In genomic region chr12:6890789-6891624, GRCh38 we compare ENCODE assay signal across 8 cellular contexts. TPM values are rescaled to one million over a fixed set of nuclear protein-coding genes. Genes with fewer than 3 reads are reported as not detected.
DNase-seq lines count a peak whose midpoint lies in the region; ATAC-seq, FAIRE-seq and TF ChIP-seq lines count a peak whose summit lies in the region.

No MANE protein-coding gene starts in this region.

- ATAC-seq in HG02884 (IDR thresholded peaks at IDR 0.05; ENCODE audit: unreplicated experiment), result peak; percentile 91
- ATAC-seq in left ventricle myocardium superior, result peak; percentile 98
- ATAC-seq in psoas muscle, result peak; percentile 99 to 100 (median 99)

- H3K27me3 ChIP-seq in psoas muscle (ENCODE audit: insufficient read depth in 3 of 3, low read length in 2 of 3), result no peaks in the 10 kb centered on the region

- WGBS in psoas muscle, 3 donors, result 1 to 3% (median 1%) methylated on average over 45 to 67 of the region's 67 CpGs

- DNase-seq in NCI-H146 treated with DMSO at 0.1 percent for 48 hours (lab: John Stamatoyannopoulos, UW; ENCODE audit: unreplicated experiment) (peak; percentile 97), T-helper 1 cell (peak; percentile 98 to 100 (median 99)), amniotic stem cell (lab: John Stamatoyannopoulos, UW) (peak; percentile 94), left ventricle myocardium superior (peak; percentile 100), psoas muscle (peak; percentile 98 to 99), urothelium cell line (ENCODE audit: low spot score) (peak; percentile 99)

- peak; percentile 89 for TF ChIP-seq CTCF in psoas muscle (IDR thresholded peaks at IDR 0.05)

- no peaks in the 10 kb centered on the region for H3K4me1 ChIP-seq in psoas muscle

- TF ChIP-seq POLR2A in GM15510 (IDR thresholded peaks at IDR 0.05; ENCODE audit: borderline replicate concordance, extremely low read depth, insufficient read length), result peak; percentile 80

- H3K36me3 ChIP-seq in psoas muscle (ENCODE audit: insufficient read depth in 1 of 2, low read depth in 1 of 2), result no peaks in the 10 kb centered on the region

- peak overlapping the region; percentile 81 for H3K27ac ChIP-seq in psoas muscle

- H3K9me3 ChIP-seq in psoas muscle, result no peaks in the 10 kb centered on the region

- peak; percentile 90 for FAIRE-seq in urothelium cell line (lab: Jason Lieb, UNC)

- intact Hi-C loops in left ventricle myocardium superior (cut with micrococcal nuclease) (no loop called here), psoas muscle (cut with DNase I) (no loop called here)

- H3K4me3 ChIP-seq in psoas muscle, result peak overlapping the region; percentile 68

RNA-seq across cellular contexts. Expression of gene LRRC23, which starts 13.6 kb away (rescaled TPM):
- total RNA-seq in left ventricle myocardium superior, result 7.7 TPM
- total RNA-seq in psoas muscle, result 10 to 100 TPM; 10.2 to 14.9 (median 12.5) TPM
- polyA plus RNA-seq in psoas muscle, result 10 to 100 TPM in 2 of 3 donors, 1 to 10 TPM in 1; 9.5 to 29.0 (median 14.3) TPM

RNA-seq across cellular contexts. Expression of gene SPSB2, which starts 17.9 kb away (rescaled TPM):
- total RNA-seq in left ventricle myocardium superior (2.2 TPM), psoas muscle (1 to 10 TPM; 2.4 to 4.5 (median 3.2) TPM)
- polyA plus RNA-seq in psoas muscle, result 10 to 100 TPM in 1 of 3 donors, 1 to 10 TPM in 2; 4.3 to 10.2 (median 6.7) TPM

RNA-seq across cellular contexts. Expression of gene ENO2, which starts 23.4 kb away (rescaled TPM):
- 12.0 TPM for total RNA-seq in left ventricle myocardium superior
- 1 to 10 TPM; 2.0 to 4.6 (median 2.3) TPM for total RNA-seq in psoas muscle
- 1 to 10 TPM; 1.4 to 2.0 (median 1.8) TPM for polyA plus RNA-seq in psoas muscle

RNA-seq across cellular contexts. Expression of gene TPI1, which starts 23.7 kb away (rescaled TPM):
- 855 TPM for total RNA-seq in left ventricle myocardium superior
- 100 to 1,000 TPM; 537 to 822 (median 624) TPM for total RNA-seq in psoas muscle
- 100 to 1,000 TPM; 588 to 952 (median 847) TPM for polyA plus RNA-seq in psoas muscle

RNA-seq across cellular contexts. Expression of gene ATN1, which starts 36.8 kb away (rescaled TPM):
- total RNA-seq in left ventricle myocardium superior (83.1 TPM), psoas muscle (10 to 100 TPM; 43.3 to 55.8 (median 50.9) TPM)
- polyA plus RNA-seq in psoas muscle, result 10 to 100 TPM; 24.9 to 46.0 (median 33.7) TPM

Comparison
In these comparisons a context has a peak if more than half of its experiments do, and no peak if none do; other contexts are left out.
1. Peak in every context shown above with its lines: DNase-seq, ATAC-seq, H3K4me3 ChIP-seq and H3K27ac ChIP-seq.